20 cellular contexts compared by ENCODE assay signal in the genomic region with DNA sequence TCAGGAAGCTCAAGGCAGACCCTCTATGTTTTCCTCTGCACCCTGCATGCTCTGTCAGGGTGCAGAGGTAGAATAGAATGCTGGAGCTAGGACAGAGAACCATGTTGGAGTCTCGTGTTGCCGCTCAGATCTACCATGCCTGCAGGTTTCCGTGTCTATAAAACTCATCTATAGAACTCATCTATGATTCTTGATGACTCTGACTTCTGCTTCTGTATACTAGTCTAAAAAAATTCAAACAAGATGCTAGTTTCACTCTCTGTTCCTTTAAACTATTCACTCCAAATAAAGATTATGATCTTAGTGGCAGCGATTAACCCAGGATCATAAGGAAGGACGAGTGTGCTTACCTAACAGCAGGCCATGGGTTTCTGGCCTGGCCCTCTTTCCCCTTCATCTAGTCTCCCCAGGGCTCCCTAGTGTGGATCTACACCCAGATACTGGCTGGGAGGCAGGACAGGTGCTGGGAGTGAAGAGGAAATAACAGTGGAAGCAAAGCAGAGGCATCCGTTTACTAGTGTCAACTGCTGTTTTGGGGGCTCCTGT.
"Had no signal": no experiment of that assay in that cellular context is flagged by ENCODE, and none has a peak within 500 bp of the region (broad histone marks: within the 10 kb centered on the region; RNA-seq: fewer than 3 reads in every experiment).

No MANE protein-coding gene starts in this region.

- DNase-seq: activated CD4-positive, alpha-beta memory T cell treated with anti-CD3 and anti-CD28 coated beads for 36 hours; activated CD4-positive, alpha-beta T cell treated with anti-CD3 and anti-CD28 coated beads for 36 hours; activated naive CD4-positive, alpha-beta T cell treated with anti-CD3 and anti-CD28 coated beads for 36 hours; aorta; cerebellar nuclear complex; cortex of kidney; effector CD4-positive, alpha-beta T cell; heart right ventricle; left ventricle myocardium superior; naive thymus-derived CD8-positive, alpha-beta T cell; pancreas; stimulated activated CD4-positive, alpha-beta T cell treated with anti-CD3 and anti-CD28 coated beads, Interleukin-4, amount 100 ng/mL, for 1 hour; T1000; upper lobe of left lung had no signal

- H3K4me1 Mint-ChIP-seq: memory B cell had no signal

- H3K9me3 ChIP-seq: gastroesophageal sphincter, heart right ventricle, pancreas, thoracic aorta, upper lobe of left lung had no signal

- H3K27me3 Mint-ChIP-seq: activated CD4-positive, alpha-beta memory T cell treated with anti-CD3 and anti-CD28 coated beads for 36 hours; activated CD4-positive, alpha-beta T cell treated with anti-CD3 and anti-CD28 coated beads for 36 hours; memory B cell; naive thymus-derived CD8-positive, alpha-beta T cell had no signal

- H3K27ac ChIP-seq: gastroesophageal sphincter, heart right ventricle, pancreas, thoracic aorta, upper lobe of left lung had no signal

- H3K4me1 ChIP-seq: gastroesophageal sphincter had no signal

- H3K4me3 Mint-ChIP-seq: activated CD4-positive, alpha-beta memory T cell treated with anti-CD3 and anti-CD28 coated beads for 36 hours; activated CD4-positive, alpha-beta T cell treated with anti-CD3 and anti-CD28 coated beads for 36 hours; activated naive CD4-positive, alpha-beta T cell treated with anti-CD3 and anti-CD28 coated beads for 36 hours; memory B cell; naive thymus-derived CD8-positive, alpha-beta T cell had no signal

- H3K9me3 Mint-ChIP-seq: activated CD4-positive, alpha-beta memory T cell treated with anti-CD3 and anti-CD28 coated beads for 36 hours; activated naive CD4-positive, alpha-beta T cell treated with anti-CD3 and anti-CD28 coated beads for 36 hours; activated T-helper 2 cell treated with anti-CD3 and anti-CD28 coated beads, Interferon-gamma antibody, Interleukin-2, Interleukin-4, amounts not matched to agents 10 μg/mL and 5 μg/mL and 100 μg/mL, durations not matched to agents 14 hours and 24 hours and 36 hours; memory B cell; naive thymus-derived CD8-positive, alpha-beta T cell had no signal

- H3K36me3 Mint-ChIP-seq: memory B cell had no signal

- H3K36me3 ChIP-seq: gastroesophageal sphincter, heart right ventricle, pancreas, thoracic aorta, upper lobe of left lung had no signal

- H3K4me3 ChIP-seq: gastroesophageal sphincter, heart right ventricle, pancreas, smooth muscle cell, thoracic aorta, upper lobe of left lung had no signal

- H3K4me2 ChIP-seq: smooth muscle cell had no signal

- ATAC-seq: activated CD4-positive, alpha-beta T cell treated with anti-CD3 and anti-CD28 coated beads for 36 hours; gastroesophageal sphincter; heart right ventricle; left ventricle myocardium superior; naive thymus-derived CD8-positive, alpha-beta T cell; pancreas; sciatic nerve had no signal

- H3K27me3 ChIP-seq: gastroesophageal sphincter, heart right ventricle, pancreas, upper lobe of left lung had no signal

- H3K27ac Mint-ChIP-seq: activated CD4-positive, alpha-beta memory T cell treated with anti-CD3 and anti-CD28 coated beads for 36 hours; activated CD4-positive, alpha-beta T cell treated with anti-CD3 and anti-CD28 coated beads for 36 hours; activated naive CD4-positive, alpha-beta T cell treated with anti-CD3 and anti-CD28 coated beads for 36 hours; memory B cell had no signal
